In genomic region chr10:80290474-80291220, GRCh38 we compare ENCODE assay signal across 30 cellular contexts.
DNase-seq lines count a peak whose midpoint lies in the region; FAIRE-seq and TF ChIP-seq lines count a peak whose summit lies in the region.
"Had no signal": no experiment of that assay in that cellular context is flagged by ENCODE, and none has a peak within 500 bp of the region (broad histone marks: within the 10 kb centered on the region; RNA-seq: fewer than 3 reads in every experiment).

No MANE protein-coding gene starts in this region.

- DNase-seq in DMS53 (lab: John Stamatoyannopoulos, UW) (peak; percentile 27), DMS53 treated with DMSO at 0.1 percent for 48 hours (lab: John Stamatoyannopoulos, UW; ENCODE audit: unreplicated experiment) (no peak), LNCaP clone FGC (ENCODE audit: low read depth) (peak; percentile 8), NCI-H1048 (lab: John Stamatoyannopoulos, UW) (no peak), NCI-H2081 treated with DMSO at 0.1 percent for 48 hours (lab: John Stamatoyannopoulos, UW) (no peak)
- DNase-seq in activated naive CD4-positive, alpha-beta T cell (lab: John Stamatoyannopoulos, UW): no peak
- DNase-seq: 8988T; activated CD4-positive, alpha-beta T cell treated with anti-CD3 and anti-CD28 coated beads, Interleukin-2, amount 50 U/mL, for 48 hours; activated CD4-positive, CD25-positive, alpha-beta regulatory T cell treated with anti-CD3 and anti-CD28 coated beads, Interleukin-2, amount 50 U/mL, for 72 hours; activated CD8-positive, alpha-beta memory T cell treated with anti-CD3 and anti-CD28 coated beads, Interleukin-2, amount 50 U/mL, for 4 hours; activated naive CD4-positive, alpha-beta T cell treated with anti-CD3 and anti-CD28 coated beads, Interleukin-2, amount 50 U/mL, for 16 hours; Calu3; dermis blood vessel endothelial cell; esophagus squamous epithelium; GM23248; heart left ventricle; NCI-H1417 treated with DMSO at 0.1 percent for 48 hours; NCI-H446; PC-9; SK-N-SH; stimulated activated CD4-positive, alpha-beta T cell treated with anti-CD3 and anti-CD28 coated beads, Interleukin-1b, Interleukin-23, amount 100 ng/mL, for 48 hours; stimulated activated naive CD8-positive, alpha-beta T cell treated with anti-CD3 and anti-CD28 coated beads, Interleukin-15, Interleukin-2, amounts not matched to agents 100 U/mL and 50 U/mL, for 24 hours; T-helper 17 cell; testis had no signal

- H3K4me1 Mint-ChIP-seq in nephron: no peaks in the 10 kb centered on the region

- no peak for TF ChIP-seq CTCF in LNCaP clone FGC (IDR thresholded peaks at IDR 0.05; ENCODE audit: control insufficient read depth, extremely low read depth, insufficient read depth)
- TF ChIP-seq CTCF in nephron (IDR thresholded peaks at IDR 0.05; ENCODE audit: unreplicated experiment in 3 of 3): no peak

- peaks cover 7% of the 10 kb centered on the region for H3K9me3 Mint-ChIP-seq in nephron
- H3K9me3 Mint-ChIP-seq: brain had no signal

- no peaks in the 10 kb centered on the region for H3K36me3 Mint-ChIP-seq in nephron (ENCODE audit: low read depth)
- H3K36me3 Mint-ChIP-seq: brain, neural progenitor cell had no signal

- peaks cover 12% of the 10 kb centered on the region for H3K27me3 Mint-ChIP-seq in nephron (ENCODE audit: low read depth)

- H3K4me3 ChIP-seq in LNCaP clone FGC (ENCODE audit: low read depth, low read length): no peak overlapping the region
- H3K4me3 ChIP-seq: GM23248, heart left ventricle, neural progenitor cell, PC-9, testis had no signal

- H3K27ac Mint-ChIP-seq in nephron: peak overlapping the region in 2 of 3 experiments; percentile 39 to 68
- H3K27ac Mint-ChIP-seq: brain, T-helper 17 cell had no signal

- no peak overlapping the region for H3K4me3 Mint-ChIP-seq in nephron
- H3K4me3 Mint-ChIP-seq: brain, neural progenitor cell, T-helper 17 cell had no signal

- peak; percentile 90 for FAIRE-seq in islet of Langerhans (lab: Jason Lieb, UNC)
- FAIRE-seq: endometrium, TTC549 had no signal

Comparison
In these comparisons a context has a peak if more than half of its experiments do, and no peak if none do; other contexts are left out.
1. DNase-seq: peak in DMS53 (single experiment) and LNCaP clone FGC (single experiment); none in DMS53 treated with DMSO at 0.1 percent for 48 hours (single experiment), NCI-H1048 (single experiment), activated naive CD4-positive, alpha-beta T cell (0 of 4) and NCI-H2081 treated with DMSO at 0.1 percent for 48 hours (single experiment).